ENCODE assay signal across 11 cellular contexts in the genomic region with DNA sequence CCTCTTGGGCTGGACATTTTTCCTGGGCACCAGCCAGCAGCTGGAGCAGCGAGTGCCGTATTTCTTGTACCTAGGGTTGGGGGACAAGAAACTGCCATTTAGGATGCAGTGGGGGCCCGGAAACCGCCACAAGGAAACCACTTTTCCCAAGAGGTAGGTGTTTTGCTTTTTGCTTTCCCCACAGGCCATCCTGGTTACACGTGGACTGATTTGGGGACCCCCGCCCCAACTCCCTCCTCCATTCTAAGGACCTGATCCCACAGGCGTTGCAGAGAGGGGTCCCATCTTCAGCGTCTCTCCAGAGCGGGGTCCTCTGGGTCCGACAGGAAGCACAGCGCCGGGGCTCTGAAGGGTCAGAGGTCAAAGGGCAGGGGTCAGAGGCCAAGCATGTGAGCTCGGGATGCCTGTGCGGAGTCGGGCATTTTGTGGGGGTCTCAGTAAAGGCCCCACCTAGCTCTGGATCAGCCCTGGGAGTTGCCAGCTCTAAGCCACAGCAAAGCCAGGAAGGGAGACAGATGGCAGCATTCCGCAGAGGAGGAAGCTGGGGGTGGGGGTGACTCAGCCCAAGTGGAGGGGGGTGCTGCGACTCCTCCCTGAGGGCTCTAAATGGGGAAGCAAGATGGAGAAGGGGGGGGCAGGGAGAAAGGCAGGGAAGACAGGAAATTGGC. TPM values are rescaled to one million over a fixed set of nuclear protein-coding genes. Genes with fewer than 3 reads are reported as not detected.
A peak's percentile ranks its signal among the peaks of the same experiment; 100 is the strongest.
DNase-seq lines count a peak whose midpoint lies in the region; TF ChIP-seq lines count a peak whose summit lies in the region.
"Had no signal": no experiment of that assay in that cellular context is flagged by ENCODE, and none has a peak within 500 bp of the region (broad histone marks: within the 10 kb centered on the region; RNA-seq: fewer than 3 reads in every experiment).

No MANE protein-coding gene starts in this region.

- TF ChIP-seq CTCF in RWPE1 (conservative IDR thresholded peaks at IDR 0.05; ENCODE audit: low read depth) = no peak
- TF ChIP-seq CTCF in fibroblast of mammary gland (conservative IDR thresholded peaks at IDR 0.05; ENCODE audit: control insufficient read depth, insufficient read depth, low read depth, low read length) = no peak
- no peak for TF ChIP-seq CTCF in smooth muscle cell (IDR thresholded peaks at IDR 0.05; ENCODE audit: borderline replicate concordance, insufficient read depth, poor library complexity, severe bottlenecking)

- no peaks in the 10 kb centered on the region for H3K79me2 ChIP-seq in smooth muscle cell (ENCODE audit: low read depth)

- POLR2A ChIA-PET in RWPE1 (lab: Yijun Ruan, JAX; ENCODE audit: low non-redundant PET) = no interaction called here

- no peaks in the 10 kb centered on the region for H3F3A ChIP-seq in smooth muscle cell (ENCODE audit: low read depth)

- H3K4me1 ChIP-seq in smooth muscle cell (ENCODE audit: low read depth) = no peaks in the 10 kb centered on the region

- no peaks in the 10 kb centered on the region for H3K36me3 ChIP-seq in smooth muscle cell (ENCODE audit: low read depth)

- no peaks in the 10 kb centered on the region for H4K20me1 ChIP-seq in smooth muscle cell (ENCODE audit: low read depth)

- no peak overlapping the region for H3K9ac ChIP-seq in smooth muscle cell (ENCODE audit: low read depth)

- H3K27ac ChIP-seq in RWPE1 (peak overlapping the region; percentile 28), smooth muscle cell (ENCODE audit: low read depth) (peak overlapping the region; percentile 60)
- H3K27ac ChIP-seq: 22Rv1 had no signal

- CTCF ChIA-PET in RWPE1 (lab: Yijun Ruan, JAX) = interaction anchor here (0.6 kb wide), 1 partner anchor 120 kb away, joined by 3 read pairs; no protein-coding TSS in a partner anchor

- no peak overlapping the region for H3K4me3 ChIP-seq in fibroblast of mammary gland (ENCODE audit: control insufficient read depth, low read depth, low read length)
- H3K4me3 ChIP-seq in smooth muscle cell = no peak overlapping the region

- H3K27me3 ChIP-seq in smooth muscle cell (ENCODE audit: low read depth) = no peaks in the 10 kb centered on the region

- no peak overlapping the region for H2AFZ ChIP-seq in smooth muscle cell (ENCODE audit: low read depth)

- no peaks in the 10 kb centered on the region for H3K9me3 ChIP-seq in smooth muscle cell (replicated peaks; ENCODE audit: low read depth)

- H3K4me2 ChIP-seq in smooth muscle cell = peak overlapping the region; percentile 48

- WGBS in smooth muscle cell (ENCODE audit: low lambda C conversion rate) = 81% methylated on average over 17 of the region's 17 CpGs

- DNase-seq in NCI-H1694 treated with DMSO at 0.1 percent for 48 hours (lab: John Stamatoyannopoulos, UW) (peak; percentile 15), NCI-H1694 (lab: John Stamatoyannopoulos, UW) (no peak), RWPE1 (ENCODE audit: low spot score) (peak; percentile 19), fibroblast of mammary gland (ENCODE audit: low read depth) (peak; percentile 60), smooth muscle cell (lab: John Stamatoyannopoulos, UW; ENCODE audit: unreplicated experiment) (no peak), RPMI8226 (no peak), NCI-H1048 (lab: John Stamatoyannopoulos, UW) (no peak), NCI-H510A treated with DMSO at 0.1 percent for 48 hours (lab: John Stamatoyannopoulos, UW) (no peak)
- DNase-seq: GF-D8, NCI-H187 had no signal

RNA-seq across cellular contexts. Expression of a gene that starts 4.3 kb away (rescaled TPM):
- total RNA-seq in smooth muscle cell = 2.9 TPM in 1 of 2 replicates, not detected in the other
- 4.8 and 6.1 TPM in 2 replicates for polyA plus RNA-seq in smooth muscle cell

RNA-seq across cellular contexts. Expression of a gene that starts 10.5 kb away (rescaled TPM):
- total RNA-seq in smooth muscle cell = 7.6 and 15.3 TPM in 2 replicates
- 39.1 and 46.0 TPM in 2 replicates for polyA plus RNA-seq in smooth muscle cell

RNA-seq across cellular contexts. Expression of a gene that starts 15.5 kb away (rescaled TPM):
- 1.9 and 4.0 TPM in 2 replicates for total RNA-seq in smooth muscle cell
- 4.4 and 6.4 TPM in 2 replicates for polyA plus RNA-seq in smooth muscle cell

RNA-seq across cellular contexts. Expression of a gene that starts 18.5 kb away (rescaled TPM):
- total RNA-seq in smooth muscle cell = 0.90 and 1.9 TPM in 2 replicates
- polyA plus RNA-seq in smooth muscle cell = 2.2 and 3.4 TPM in 2 replicates

RNA-seq across cellular contexts. Expression of a gene that starts 28.1 kb away (rescaled TPM):
- 8.3 and 18.3 TPM in 2 replicates for total RNA-seq in smooth muscle cell
- 35.5 and 43.0 TPM in 2 replicates for polyA plus RNA-seq in smooth muscle cell

Comparison
In these comparisons a context has a peak if more than half of its experiments do, and no peak if none do; other contexts are left out.
1. DNase-seq: peak in NCI-H1694 treated with DMSO at 0.1 percent for 48 hours (single experiment), RWPE1 (single experiment) and fibroblast of mammary gland (single experiment); none in NCI-H1694 (single experiment), smooth muscle cell (single experiment), RPMI8226 (single experiment), NCI-H1048 (single experiment) and NCI-H510A treated with DMSO at 0.1 percent for 48 hours (single experiment).